Comparison of ENCODE assay signal across 1 cellular context in the genomic region with DNA sequence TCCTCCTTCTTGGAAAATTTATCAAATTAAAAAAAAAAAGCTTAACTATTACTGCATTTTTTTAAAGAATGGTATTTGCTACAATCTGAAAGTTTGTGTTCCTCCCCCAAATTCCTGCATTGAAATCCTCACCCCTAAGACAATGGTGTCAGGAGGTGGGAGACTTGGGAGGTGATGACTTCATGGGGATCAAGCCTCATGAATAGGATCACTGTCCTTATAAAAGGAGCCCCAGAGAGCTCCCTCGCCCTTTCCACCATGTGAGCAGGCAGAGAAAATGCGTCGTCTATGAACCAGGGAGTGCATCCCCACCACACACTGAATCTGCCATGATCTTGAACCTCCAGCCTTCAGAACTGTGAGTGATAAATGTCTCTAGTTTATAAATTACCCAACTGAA.
TF ChIP-seq lines count a peak whose summit lies in the region.

No MANE protein-coding gene starts in this region.

TF ChIP-seq in K562, 482 proteins besides CTCF, POLR2A, EP300 and RAD21:
- TF ChIP-seq ARNT (IDR thresholded peaks at IDR 0.05) (no peak), PHB2 (IDR thresholded peaks at IDR 0.05; ENCODE audit: low read depth) (no peak), HMG20B (CRISPR knock-in tag; IDR thresholded peaks at IDR 0.05) (no peak)
